Comparison of ENCODE assay signal across 8 cellular contexts in genomic region chr12:11498574-11498973, GRCh38.
DNase-seq lines count a peak whose midpoint lies in the region; ATAC-seq and TF ChIP-seq lines count a peak whose summit lies in the region.
"Not testable (repeated sequence)": the region's sequence is repeated elsewhere in the genome, so short reads cannot be mapped to it uniquely, and the experiment has no call there.

No MANE protein-coding gene starts in this region.

- H3K4me2 ChIP-seq in Karpas-422 (ENCODE audit: low read depth, low read length, poor library complexity, severe bottlenecking), result not testable (repeated sequence)

- H3K27ac ChIP-seq in AG04450 (ENCODE audit: low read depth, low read length); Karpas-422 (ENCODE audit: low read length): not testable (repeated sequence)

- not testable (repeated sequence) for H3K9me2 ChIP-seq in Karpas-422 (replicated peaks; ENCODE audit: insufficient read depth, low read length)

- not testable (repeated sequence) for H3K36me3 ChIP-seq in Karpas-422 (ENCODE audit: insufficient read depth, low read length)

- not testable (repeated sequence) for H3K4me3 Mint-ChIP-seq in activated CD8-positive, alpha-beta T cell treated with anti-CD3 and anti-CD28 coated beads, Interleukin-2, amount 10 ng/mL, durations not matched to agents 7 days and 5 days

- not testable (repeated sequence) for H3K9me3 Mint-ChIP-seq in activated CD8-positive, alpha-beta T cell treated with anti-CD3 and anti-CD28 coated beads, Interleukin-2, amount 10 ng/mL, durations not matched to agents 7 days and 5 days (ENCODE audit: insufficient read depth)

- TF ChIP-seq CTCF in AG04450 (IDR thresholded peaks at IDR 0.05; ENCODE audit: low read depth, low read length) (0 out of 2 replicates have a peak, but pooled peaks have one; percentile 12), GM10266 (IDR thresholded peaks at IDR 0.05; ENCODE audit: control insufficient read depth, insufficient read depth, low read depth, missing control alignments) (peak; percentile 49), fibroblast of villous mesenchyme (IDR thresholded peaks at IDR 0.05; ENCODE audit: insufficient read depth, low read depth, low read length) (peak; percentile 27)

- H3K4me1 Mint-ChIP-seq in activated CD8-positive, alpha-beta T cell treated with anti-CD3 and anti-CD28 coated beads, Interleukin-2, amount 10 ng/mL, durations not matched to agents 7 days and 5 days (ENCODE audit: low read depth), result not testable (repeated sequence)

- H3K27ac Mint-ChIP-seq in activated CD8-positive, alpha-beta T cell treated with anti-CD3 and anti-CD28 coated beads, Interleukin-2, amount 10 ng/mL, durations not matched to agents 7 days and 5 days, result not testable (repeated sequence)

- not testable (repeated sequence) for DNase-seq in AG04450 (ENCODE audit: low read depth, low spot score); fibroblast of villous mesenchyme (ENCODE audit: low read depth)
- DNase-seq in GM10266 (ENCODE audit: extremely low spot score) (peak; percentile 56), Karpas-422 (peak; percentile 63), RPMI8226 (peak; percentile 7)
- peak; percentile 33 for DNase-seq in activated CD8-positive, alpha-beta T cell treated with anti-CD3 and anti-CD28 coated beads, Interleukin-2, amount 10 ng/mL, durations not matched to agents 7 days and 5 days
- DNase-seq in stimulated activated CD4-positive, alpha-beta T cell treated with anti-CD3 and anti-CD28 coated beads, Interleukin-15, amount 100 ng/mL, for 24 hours, result peak; percentile 39

- not testable (repeated sequence) for H3K36me3 Mint-ChIP-seq in activated CD8-positive, alpha-beta T cell treated with anti-CD3 and anti-CD28 coated beads, Interleukin-2, amount 10 ng/mL, durations not matched to agents 7 days and 5 days (ENCODE audit: low read depth)

- not testable (repeated sequence) for H4K20me1 ChIP-seq in Karpas-422 (ENCODE audit: insufficient read depth, low read depth, low read length)

- H3K79me2 ChIP-seq in Karpas-422 (ENCODE audit: low read length), result not testable (repeated sequence)

- H3K27me3 ChIP-seq in AG04450 (ENCODE audit: control insufficient read depth, insufficient read depth, low read length); Karpas-422 (ENCODE audit: low read length): not testable (repeated sequence)

- POLR2A ChIA-PET in AG04450 (lab: Yijun Ruan, JAX); activated CD8-positive, alpha-beta T cell treated with anti-CD3 and anti-CD28 coated beads, Interleukin-2, amount 10 ng/mL, durations not matched to agents 7 days and 5 days (lab: Charles Lee): not testable (repeated sequence)

- CTCF ChIA-PET in AG04450 (lab: Charles Lee), result interaction anchor here (2.2 kb wide), 1 partner anchor 12 kb away, joined by 6 read pairs; no protein-coding TSS in a partner anchor
- CTCF ChIA-PET in activated CD8-positive, alpha-beta T cell treated with anti-CD3 and anti-CD28 coated beads, Interleukin-2, amount 10 ng/mL, durations not matched to agents 7 days and 5 days (lab: Charles Lee), result not testable (repeated sequence)

- peaks cover 13% of the 10 kb centered on the region; the same call in 1 of the 2 replicates for H3K9me3 ChIP-seq in AG04450 (ENCODE audit: control insufficient read depth, insufficient read depth, low read length)
- not testable (repeated sequence) for H3K9me3 ChIP-seq in Karpas-422 (ENCODE audit: low read length)

- ATAC-seq in GM21526 (IDR thresholded peaks at IDR 0.05; ENCODE audit: low FRiP score, unreplicated experiment), result peak; percentile 50
- ATAC-seq in activated CD8-positive, alpha-beta T cell treated with anti-CD3 and anti-CD28 coated beads, Interleukin-2, amount 10 ng/mL, durations not matched to agents 7 days and 5 days, result not testable (repeated sequence)

- H3K4me3 ChIP-seq in AG04450 (ENCODE audit: low read depth, low read length); Karpas-422 (ENCODE audit: low read length); fibroblast of villous mesenchyme (ENCODE audit: low read depth, low read length): not testable (repeated sequence)

- not testable (repeated sequence) for H2AFZ ChIP-seq in Karpas-422 (ENCODE audit: low read length)

- not testable (repeated sequence) for H3K9ac ChIP-seq in Karpas-422 (ENCODE audit: low read length)

- H3K27me3 Mint-ChIP-seq in activated CD8-positive, alpha-beta T cell treated with anti-CD3 and anti-CD28 coated beads, Interleukin-2, amount 10 ng/mL, durations not matched to agents 7 days and 5 days (ENCODE audit: low read depth), result peaks cover 21% of the 10 kb centered on the region

- H3K4me1 ChIP-seq in Karpas-422 (ENCODE audit: low read length), result not testable (repeated sequence)
